ENCODE assay signal across 8 cellular contexts in the genomic region with DNA sequence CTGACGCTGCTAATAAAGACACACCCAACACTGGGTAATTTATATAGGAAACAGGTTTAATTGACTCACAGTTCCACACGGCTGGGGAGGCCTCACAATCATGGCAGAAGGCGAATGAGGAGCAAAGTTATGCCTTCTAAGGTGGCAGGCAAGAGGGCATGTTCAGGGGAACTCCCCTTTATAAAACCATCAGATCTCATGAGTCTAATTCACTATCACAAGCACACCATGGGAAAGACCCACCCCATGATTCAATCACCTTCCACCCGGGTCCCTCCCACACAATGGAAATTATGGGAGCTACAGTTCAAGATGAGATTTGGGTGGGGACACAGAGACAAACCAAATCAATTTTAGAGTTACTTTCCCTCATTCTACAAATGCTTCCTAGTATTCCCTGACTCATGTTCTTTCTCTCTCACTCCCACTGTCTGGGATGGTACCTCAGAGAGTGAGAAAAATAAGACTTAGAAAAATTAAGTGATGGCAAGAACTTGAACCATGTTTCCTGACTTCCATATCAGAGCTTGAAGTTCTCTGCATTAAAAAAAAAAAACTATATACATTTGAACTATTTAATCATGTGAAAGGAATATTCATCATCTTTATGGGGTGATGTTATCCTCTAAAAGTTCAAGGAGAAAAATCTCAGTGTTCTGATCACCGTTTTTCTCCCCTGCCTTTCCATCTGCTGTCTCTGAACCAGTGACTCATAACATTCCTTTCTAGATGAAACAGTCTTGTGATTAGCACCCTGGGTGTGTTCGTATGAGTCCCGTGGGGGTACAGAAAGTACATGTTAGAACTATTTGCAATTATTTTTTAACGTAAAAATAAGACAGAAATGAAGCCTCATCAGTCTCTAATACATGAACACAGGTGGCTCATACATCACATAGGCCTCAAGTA.
DNase-seq lines count a peak whose midpoint lies in the region; ATAC-seq and TF ChIP-seq lines count a peak whose summit lies in the region.

No MANE protein-coding gene starts in this region.

- H3K4me3 ChIP-seq in fibroblast of pulmonary artery (replicated peaks; ENCODE audit: low read depth, low read length) (no peak overlapping the region), lower lobe of right lung (no peak overlapping the region), uterus (no peak overlapping the region), right atrium auricular region (no peak overlapping the region)

- DNase-seq in GM04503 (ENCODE audit: low read depth) (peak; percentile 13), fibroblast of pulmonary artery (ENCODE audit: low read depth) (peak; percentile 53), lower lobe of right lung (no peak), uterus (no peak), globus pallidus (ENCODE audit: low spot score) (no peak), right atrium auricular region (ENCODE audit: low spot score) (no peak)

- H3K27me3 ChIP-seq in lower lobe of right lung (ENCODE audit: low read depth) (no peaks in the 10 kb centered on the region), uterus (no peaks in the 10 kb centered on the region), right atrium auricular region (no peaks in the 10 kb centered on the region)

- intact Hi-C loops in lower lobe of right lung (cut with DNase I), result no loop called here
- intact Hi-C loops in uterus (cut with DNase I; ENCODE audit: low total_unique reads), result no loop called here

- H3K4me1 ChIP-seq in lower lobe of right lung (no peaks in the 10 kb centered on the region), uterus (no peaks in the 10 kb centered on the region), right atrium auricular region (no peaks in the 10 kb centered on the region)

- TF ChIP-seq CTCF in fibroblast of pulmonary artery (IDR thresholded peaks at IDR 0.05; ENCODE audit: low read length, missing control alignments) (no peak), lower lobe of right lung (IDR thresholded peaks at IDR 0.05) (no peak), uterus (IDR thresholded peaks at IDR 0.05) (no peak), right atrium auricular region (IDR thresholded peaks at IDR 0.05) (no peak)

- H3K9me3 ChIP-seq in lower lobe of right lung (no peaks in the 10 kb centered on the region), uterus (no peaks in the 10 kb centered on the region), right atrium auricular region (no peaks in the 10 kb centered on the region)

- ATAC-seq in GM21529 (IDR thresholded peaks at IDR 0.05; ENCODE audit: unreplicated experiment) (peak; percentile 93), HG03565 (IDR thresholded peaks at IDR 0.05; ENCODE audit: unreplicated experiment) (peak; percentile 92), lower lobe of right lung (no peak)

- TF ChIP-seq POLR2A in uterus (IDR thresholded peaks at IDR 0.05), result no peak

- H3K27ac ChIP-seq in lower lobe of right lung (no peak overlapping the region), uterus (peak overlapping the region in 1 of 2 donors; percentile 12), right atrium auricular region (no peak overlapping the region)

- H3K36me3 ChIP-seq in lower lobe of right lung (peaks cover 12% of the 10 kb centered on the region), uterus (no peaks in the 10 kb centered on the region), right atrium auricular region (no peaks in the 10 kb centered on the region)

Comparison
In these comparisons a context has a peak if more than half of its experiments do, and no peak if none do; other contexts are left out.
1. DNase-seq: peak in GM04503 (single experiment) and fibroblast of pulmonary artery (single experiment); none in lower lobe of right lung (single experiment), uterus (0 of 2), globus pallidus (single experiment) and right atrium auricular region (single experiment).
2. ATAC-seq: peak in GM21529 (single experiment) and HG03565 (single experiment); none in lower lobe of right lung (0 of 2).